Comparison of ENCODE assay signal across 1 cellular context in genomic region chr2:85785027-85785822, GRCh38.
TF ChIP-seq lines count a peak whose summit lies in the region.

No MANE protein-coding gene starts in this region.

TF ChIP-seq in GM23338, 12 proteins besides CTCF, POLR2A, EP300 and RAD21 (continued from another document):
- no peak for TF ChIP-seq ZNF462 (CRISPR knock-in tag; IDR thresholded peaks at IDR 0.05)
